29 cellular contexts compared by ENCODE assay signal in genomic region chr19:34575206-34575605, GRCh38.
"Had no signal": no experiment of that assay in that cellular context is flagged by ENCODE, and none has a peak within 500 bp of the region (broad histone marks: within the 10 kb centered on the region; RNA-seq: fewer than 3 reads in every experiment).

No MANE protein-coding gene starts in this region.

- DNase-seq: activated CD4-positive, alpha-beta memory T cell treated with anti-CD3 and anti-CD28 coated beads, Interleukin-2, amount 10 ng/mL, durations not matched to agents 7 days and 5 days; activated CD4-positive, alpha-beta T cell treated with anti-CD3 and anti-CD28 coated beads for 1 hour; activated CD4-positive, alpha-beta T cell treated with anti-CD3 and anti-CD28 coated beads for 4 hours; activated CD4-positive, alpha-beta T cell treated with anti-CD3 and anti-CD28 coated beads, Interleukin-2, amount 10 ng/mL, durations not matched to agents 7 days and 5 days; activated CD4-positive, alpha-beta T cell treated with anti-CD3 and anti-CD28 coated beads, Interleukin-2, amount 50 U/mL, for 4 hours; activated CD8-positive, alpha-beta memory T cell treated with anti-CD3 and anti-CD28 coated beads for 24 hours; activated CD8-positive, alpha-beta memory T cell treated with anti-CD3 and anti-CD28 coated beads, Interleukin-2, amount 50 U/mL, for 4 hours; activated gamma-delta T cell; activated naive CD4-positive, alpha-beta T cell; activated naive CD4-positive, alpha-beta T cell treated with anti-CD3 and anti-CD28 coated beads, Interleukin-2, amount 10 ng/mL, durations not matched to agents 7 days and 5 days; activated naive CD8-positive, alpha-beta T cell treated with anti-CD3 and anti-CD28 coated beads, Interleukin-2, amount 10 ng/mL, durations not matched to agents 7 days and 5 days; activated T-cell treated with anti-CD3 and anti-CD28 coated beads for 4 hours; activated T-cell treated with anti-CD3 and anti-CD28 coated beads, Interleukin-2, amount 50 U/mL, for 24 hours; activated T-cell treated with anti-CD3 and anti-CD28 coated beads, Interleukin-2, amount 50 U/mL, for 72 hours; central memory CD4-positive, alpha-beta T cell; cerebellar nuclear complex; colonic mucosa; effector memory CD4-positive, alpha-beta T cell; erythroblast; foreskin keratinocyte; gastrocnemius medialis; glutamatergic neuron; heart left ventricle; T-helper 1 cell; T-helper 17 cell had no signal

- H3K9me3 ChIP-seq: colonic mucosa had no signal

- H3K27me3 ChIP-seq: ascending aorta, breast epithelium, colonic mucosa, foreskin keratinocyte, gastrocnemius medialis had no signal

- H3K4me3 ChIP-seq: ascending aorta, breast epithelium, cardiac muscle cell, colonic mucosa, esophagus muscularis mucosa, gastrocnemius medialis, heart left ventricle had no signal

- H3K4me1 ChIP-seq: ascending aorta, breast epithelium, colonic mucosa, foreskin keratinocyte, gastrocnemius medialis had no signal

- H3K36me3 ChIP-seq: ascending aorta, breast epithelium, cardiac muscle cell, colonic mucosa, esophagus muscularis mucosa, gastrocnemius medialis, heart left ventricle had no signal

- H3K27ac ChIP-seq: ascending aorta, breast epithelium, cardiac muscle cell, colonic mucosa, esophagus muscularis mucosa, foreskin keratinocyte, gastrocnemius medialis, heart left ventricle had no signal
